Comparison of ENCODE assay signal across 36 cellular contexts in the genomic region with DNA sequence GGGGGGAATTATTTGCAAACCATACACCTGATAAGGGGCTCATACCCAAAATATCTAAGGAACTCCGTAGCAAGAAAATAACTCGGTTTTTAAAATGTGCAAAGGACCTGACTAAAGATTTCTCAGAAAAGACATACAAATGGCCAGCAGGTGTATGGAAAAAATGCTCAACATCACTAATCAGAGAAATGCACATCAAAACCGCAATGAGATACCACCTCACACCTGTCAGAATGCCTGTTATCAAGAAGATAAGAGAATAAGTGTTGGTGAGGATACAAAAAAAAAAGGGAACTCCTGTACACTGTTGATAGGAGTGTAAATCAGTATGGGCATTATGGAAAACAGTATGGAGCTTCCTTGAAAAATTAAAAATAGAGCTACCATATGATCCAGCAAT.
"Had no signal": no experiment of that assay in that cellular context is flagged by ENCODE, and none has a peak within 500 bp of the region (broad histone marks: within the 10 kb centered on the region; RNA-seq: fewer than 3 reads in every experiment).

No MANE protein-coding gene starts in this region.

- H3K9me3 ChIP-seq: body of pancreas had no signal

- DNase-seq: activated B cell treated with CpG ODN at 0.5 μM for 24 hours; activated CD4-positive, alpha-beta memory T cell treated with anti-CD3 and anti-CD28 coated beads for 36 hours; activated CD4-positive, alpha-beta T cell treated with anti-CD3 and anti-CD28 coated beads for 4 hours; activated CD4-positive, alpha-beta T cell treated with anti-CD3 and anti-CD28 coated beads, Interleukin-2, amount 10 ng/mL, durations not matched to agents 24 days and 14 days; activated CD4-positive, alpha-beta T cell treated with anti-CD3 and anti-CD28 coated beads, Interleukin-2, amount 50 U/mL, for 1 hour; activated CD4-positive, alpha-beta T cell treated with anti-CD3 and anti-CD28 coated beads, Interleukin-2, amount 50 U/mL, for 4 hours; activated CD4-positive, CD25-positive, alpha-beta regulatory T cell treated with anti-CD3 and anti-CD28 coated beads, Interleukin-2, amount 50 U/mL, for 72 hours; activated CD8-positive, alpha-beta memory T cell treated with anti-CD3 and anti-CD28 coated beads, Interleukin-2, amount 50 U/mL, for 4 hours; activated CD8-positive, alpha-beta T cell treated with anti-CD3 and anti-CD28 coated beads for 36 hours; activated effector memory CD4-positive, alpha-beta T cell treated with anti-CD3 and anti-CD28 coated beads, Interleukin-2, amount 50 U/mL, for 16 hours; activated gamma-delta T cell treated with Interleukin-2 at 50 U/mL for 16 hours; activated naive CD4-positive, alpha-beta T cell; activated naive CD4-positive, alpha-beta T cell treated with anti-CD3 and anti-CD28 coated beads, Interleukin-2, amount 10 ng/mL, durations not matched to agents 7 days and 5 days; activated naive CD8-positive, alpha-beta T cell treated with anti-CD3 and anti-CD28 coated beads, Interleukin-2, amount 10 ng/mL, durations not matched to agents 7 days and 5 days; activated naive CD8-positive, alpha-beta T cell treated with anti-CD3 and anti-CD28 coated beads, Interleukin-2, amount 50 U/mL, for 24 hours; activated T-cell treated with anti-CD3 and anti-CD28 coated beads for 4 hours; activated T-cell treated with anti-CD3 and anti-CD28 coated beads, Interleukin-2, amount 50 U/mL, for 1 hour; activated T-cell treated with anti-CD3 and anti-CD28 coated beads, Interleukin-2, amount 50 U/mL, for 4 hours; activated T-cell treated with anti-CD3 and anti-CD28 coated beads, Interleukin-2, amount 50 U/mL, for 72 hours; amniotic stem cell; aorta; body of pancreas; brain microvascular endothelial cell; central memory CD4-positive, alpha-beta T cell; T-helper 9 cell had no signal

- H3K4me1 Mint-ChIP-seq: activated B cell treated with CpG ODN at 0.5 μM for 24 hours; activated CD4-positive, alpha-beta T cell treated with anti-CD3 and anti-CD28 coated beads, Interleukin-2, amount 10 ng/mL, durations not matched to agents 24 days and 14 days; activated naive CD4-positive, alpha-beta T cell treated with anti-CD3 and anti-CD28 coated beads, Interleukin-2, amount 10 ng/mL, durations not matched to agents 7 days and 5 days; activated naive CD4-positive, alpha-beta T cell treated with anti-CD3 and anti-CD28 coated beads, Interleukin-2, amount 50 U/mL, for 24 hours; activated naive CD8-positive, alpha-beta T cell treated with anti-CD3 and anti-CD28 coated beads, Interleukin-2, amount 10 ng/mL, durations not matched to agents 7 days and 5 days; activated naive CD8-positive, alpha-beta T cell treated with anti-CD3 and anti-CD28 coated beads, Interleukin-2, amount 50 U/mL, for 24 hours; activated T-helper 17 cell treated with anti-CD3 and anti-CD28 coated beads, Interleukin-2, amount 50 U/mL, for 72 hours had no signal

- H3K27me3 Mint-ChIP-seq: activated B cell treated with CpG ODN at 0.5 μM for 24 hours; activated CD4-positive, alpha-beta memory T cell treated with anti-CD3 and anti-CD28 coated beads for 36 hours; activated CD4-positive, alpha-beta T cell treated with anti-CD3 and anti-CD28 coated beads, Interleukin-2, amount 10 ng/mL, durations not matched to agents 24 days and 14 days; activated naive CD4-positive, alpha-beta T cell treated with anti-CD3 and anti-CD28 coated beads, Interleukin-2, amount 10 ng/mL, durations not matched to agents 7 days and 5 days; activated naive CD4-positive, alpha-beta T cell treated with anti-CD3 and anti-CD28 coated beads, Interleukin-2, amount 50 U/mL, for 24 hours; activated naive CD8-positive, alpha-beta T cell treated with anti-CD3 and anti-CD28 coated beads, Interleukin-2, amount 10 ng/mL, durations not matched to agents 7 days and 5 days; activated naive CD8-positive, alpha-beta T cell treated with anti-CD3 and anti-CD28 coated beads, Interleukin-2, amount 50 U/mL, for 24 hours; activated T-helper 17 cell treated with anti-CD3 and anti-CD28 coated beads, Interleukin-2, amount 50 U/mL, for 72 hours had no signal

- H3K36me3 ChIP-seq: brain microvascular endothelial cell, breast epithelium had no signal

- ATAC-seq: activated CD8-positive, alpha-beta T cell treated with anti-CD3 and anti-CD28 coated beads for 36 hours; activated naive CD8-positive, alpha-beta T cell treated with anti-CD3 and anti-CD28 coated beads, Interleukin-2, amount 50 U/mL, for 24 hours; activated T-cell treated with anti-CD3 and anti-CD28 coated beads, Interleukin-2, amount 50 U/mL, for 4 hours; activated T-cell treated with anti-CD3 and anti-CD28 coated beads, Interleukin-2, amount 50 U/mL, for 72 hours; activated T-helper 17 cell treated with anti-CD3 and anti-CD28 coated beads, Interleukin-2, amount 50 U/mL, for 72 hours; body of pancreas had no signal

- H3K4me3 Mint-ChIP-seq: activated B cell treated with CpG ODN at 0.5 μM for 24 hours; activated CD4-positive, alpha-beta memory T cell treated with anti-CD3 and anti-CD28 coated beads for 36 hours; activated CD4-positive, alpha-beta T cell treated with anti-CD3 and anti-CD28 coated beads, Interleukin-2, amount 10 ng/mL, durations not matched to agents 24 days and 14 days; activated CD8-positive, alpha-beta T cell treated with anti-CD3 and anti-CD28 coated beads for 36 hours; activated naive CD4-positive, alpha-beta T cell treated with anti-CD3 and anti-CD28 coated beads, Interleukin-2, amount 10 ng/mL, durations not matched to agents 7 days and 5 days; activated naive CD4-positive, alpha-beta T cell treated with anti-CD3 and anti-CD28 coated beads, Interleukin-2, amount 50 U/mL, for 24 hours; activated naive CD8-positive, alpha-beta T cell; activated naive CD8-positive, alpha-beta T cell treated with anti-CD3 and anti-CD28 coated beads, Interleukin-2, amount 10 ng/mL, durations not matched to agents 7 days and 5 days; activated naive CD8-positive, alpha-beta T cell treated with anti-CD3 and anti-CD28 coated beads, Interleukin-2, amount 50 U/mL, for 24 hours; activated T-cell treated with anti-CD3 and anti-CD28 coated beads, Interleukin-2, amount 50 U/mL, for 4 hours; activated T-cell treated with anti-CD3 and anti-CD28 coated beads, Interleukin-2, amount 50 U/mL, for 72 hours; activated T-helper 1 cell treated with anti-CD3 and anti-CD28 coated beads, Interleukin-12 subunit alpha, Interleukin-12 subunit beta, Interleukin-2, Interleukin-4 antibody, amounts not matched to agents 30 ng/mL and 10 ng/mL and 1 ng/mL, durations not matched to agents 14 hours and 24 hours and 36 hours; activated T-helper 17 cell treated with anti-CD3 and anti-CD28 coated beads, Interleukin-2, amount 50 U/mL, for 72 hours; T-helper 2 cell treated with Interferon-gamma antibody and Interleukin-4, amounts not matched to agents 5 μg/mL and 100 μg/mL, for 36 hours had no signal

- H3K27ac ChIP-seq: body of pancreas, brain microvascular endothelial cell, breast epithelium, coronary artery, VCaP had no signal

- FAIRE-seq: astrocyte, colon, TTC549 had no signal

- H3K27me3 ChIP-seq: body of pancreas, brain microvascular endothelial cell, breast epithelium had no signal

- H3K4me3 ChIP-seq: body of pancreas, breast epithelium, coronary artery had no signal

- H3K4me1 ChIP-seq: body of pancreas, breast epithelium had no signal

- H3K27ac Mint-ChIP-seq: activated B cell treated with CpG ODN at 0.5 μM for 24 hours; activated CD4-positive, alpha-beta memory T cell treated with anti-CD3 and anti-CD28 coated beads for 36 hours; activated CD4-positive, alpha-beta T cell treated with anti-CD3 and anti-CD28 coated beads, Interleukin-2, amount 10 ng/mL, durations not matched to agents 24 days and 14 days; activated CD8-positive, alpha-beta T cell treated with anti-CD3 and anti-CD28 coated beads for 36 hours; activated naive CD4-positive, alpha-beta T cell treated with anti-CD3 and anti-CD28 coated beads, Interleukin-2, amount 10 ng/mL, durations not matched to agents 7 days and 5 days; activated naive CD4-positive, alpha-beta T cell treated with anti-CD3 and anti-CD28 coated beads, Interleukin-2, amount 50 U/mL, for 24 hours; activated naive CD8-positive, alpha-beta T cell; activated naive CD8-positive, alpha-beta T cell treated with anti-CD3 and anti-CD28 coated beads, Interleukin-2, amount 10 ng/mL, durations not matched to agents 7 days and 5 days; activated naive CD8-positive, alpha-beta T cell treated with anti-CD3 and anti-CD28 coated beads, Interleukin-2, amount 50 U/mL, for 24 hours; activated T-cell treated with anti-CD3 and anti-CD28 coated beads, Interleukin-2, amount 50 U/mL, for 72 hours; activated T-helper 1 cell treated with anti-CD3 and anti-CD28 coated beads, Interleukin-12 subunit alpha, Interleukin-12 subunit beta, Interleukin-2, Interleukin-4 antibody, amounts not matched to agents 30 ng/mL and 10 ng/mL and 1 ng/mL, durations not matched to agents 14 hours and 24 hours and 36 hours; activated T-helper 17 cell treated with anti-CD3 and anti-CD28 coated beads, Interleukin-2, amount 50 U/mL, for 72 hours; T-helper 2 cell treated with Interferon-gamma antibody and Interleukin-4, amounts not matched to agents 5 μg/mL and 100 μg/mL, for 36 hours had no signal

- H3K36me3 Mint-ChIP-seq: activated CD4-positive, alpha-beta memory T cell treated with anti-CD3 and anti-CD28 coated beads for 36 hours; activated naive CD4-positive, alpha-beta T cell treated with anti-CD3 and anti-CD28 coated beads, Interleukin-2, amount 10 ng/mL, durations not matched to agents 7 days and 5 days; activated naive CD4-positive, alpha-beta T cell treated with anti-CD3 and anti-CD28 coated beads, Interleukin-2, amount 50 U/mL, for 24 hours; activated naive CD8-positive, alpha-beta T cell treated with anti-CD3 and anti-CD28 coated beads, Interleukin-2, amount 10 ng/mL, durations not matched to agents 7 days and 5 days had no signal
